ENCODE assay signal across 9 cellular contexts in genomic region chr2:239295377-239296019, GRCh38.
DNase-seq lines count a peak whose midpoint lies in the region; ATAC-seq and TF ChIP-seq lines count a peak whose summit lies in the region.
"Had no signal": no experiment of that assay in that cellular context is flagged by ENCODE, and none has a peak within 500 bp of the region (broad histone marks: within the 10 kb centered on the region; RNA-seq: fewer than 3 reads in every experiment).

No MANE protein-coding gene starts in this region.

- H3K9ac ChIP-seq in HUES64 (ENCODE audit: low read depth, low read length): peak overlapping the region; percentile 16

- WGBS in HUES64: 54% methylated on average over 6 of the region's 6 CpGs

- no peaks in the 10 kb centered on the region for H3K27me3 Mint-ChIP-seq in CD8-positive, alpha-beta T cell (ENCODE audit: low read depth)
- no peaks in the 10 kb centered on the region for H3K27me3 Mint-ChIP-seq in neural crest cell (ENCODE audit: low read depth)

- H3K36me3 ChIP-seq in CD8-positive, alpha-beta T cell (ENCODE audit: insufficient read depth, low read length): no peaks in the 10 kb centered on the region
- H3K36me3 ChIP-seq in HUES64 (ENCODE audit: insufficient read depth, low read length): no peaks in the 10 kb centered on the region
- H3K36me3 ChIP-seq: pancreas had no signal

- peaks cover 68% of the 10 kb centered on the region for H3K4me1 Mint-ChIP-seq in CD8-positive, alpha-beta T cell (ENCODE audit: low read depth)
- peaks cover 82% of the 10 kb centered on the region for H3K4me1 Mint-ChIP-seq in neural crest cell

- H3K9me3 Mint-ChIP-seq in CD8-positive, alpha-beta T cell: no peaks in the 10 kb centered on the region
- H3K9me3 Mint-ChIP-seq in neural crest cell: no peaks in the 10 kb centered on the region

- H3K36me3 Mint-ChIP-seq in CD8-positive, alpha-beta T cell: no peaks in the 10 kb centered on the region
- no peaks in the 10 kb centered on the region for H3K36me3 Mint-ChIP-seq in neural crest cell (ENCODE audit: low read depth)

- DNase-seq in CD8-positive, alpha-beta T cell: peak in 2 of 7 experiments; percentile 35 to 51
- no peak for DNase-seq in caudate nucleus (lab: John Stamatoyannopoulos, UW)
- DNase-seq in neural crest cell (ENCODE audit: low read depth, low spot score): no peak
- DNase-seq in GM10266 (ENCODE audit: extremely low spot score): no peak
- DNase-seq: NCI-H1930 had no signal

- no peaks in the 10 kb centered on the region for H3K27me3 ChIP-seq in CD8-positive, alpha-beta T cell (ENCODE audit: insufficient read depth, low read length)
- no peaks in the 10 kb centered on the region for H3K27me3 ChIP-seq in HUES64 (ENCODE audit: insufficient read depth, low read length)
- H3K27me3 ChIP-seq: pancreas had no signal

- peak overlapping the region; percentile 38 for H3K4me3 ChIP-seq in CD8-positive, alpha-beta T cell (ENCODE audit: low read depth, low read length)
- H3K4me3 ChIP-seq in HUES64 (ENCODE audit: low read length): no peak overlapping the region
- H3K4me3 ChIP-seq: pancreas had no signal

- POLR2A ChIA-PET in CD8-positive, alpha-beta T cell (lab: Charles Lee): interaction anchor here (0.9 to 2.6 kb wide), 11 partner anchors 9 to 103 kb away, joined by 3 to 13 read pairs (median 4); no protein-coding TSS in a partner anchor

- no peak for TF ChIP-seq CTCF in CD8-positive, alpha-beta T cell (IDR thresholded peaks at IDR 0.05)
- no peak for TF ChIP-seq CTCF in neural crest cell (conservative IDR thresholded peaks at IDR 0.05)
- TF ChIP-seq CTCF in GM10266 (IDR thresholded peaks at IDR 0.05; ENCODE audit: control insufficient read depth, insufficient read depth, low read depth, missing control alignments): no peak

- intact Hi-C loops in CD8-positive, alpha-beta T cell (cut with DNase I, micrococcal nuclease): no loop called here

- H3K27ac Mint-ChIP-seq in CD8-positive, alpha-beta T cell: peak overlapping the region; percentile 95
- peak overlapping the region; percentile 85 for H3K27ac Mint-ChIP-seq in neural crest cell (ENCODE audit: unreplicated experiment)

- H3K27ac ChIP-seq in CD8-positive, alpha-beta T cell (ENCODE audit: low read depth, low read length): peak overlapping the region; percentile 53
- H3K27ac ChIP-seq in HUES64 (ENCODE audit: low read depth, low read length) (peak overlapping the region; percentile 72), caudate nucleus (ENCODE audit: low read depth, low read length) (peak overlapping the region; percentile 22)

- peak; percentile 15 for ATAC-seq in CD8-positive, alpha-beta T cell
- ATAC-seq in GM18520 (IDR thresholded peaks at IDR 0.05; ENCODE audit: unreplicated experiment) (no peak), GM18873 (IDR thresholded peaks at IDR 0.05; ENCODE audit: low FRiP score, unreplicated experiment) (no peak)

- CTCF ChIA-PET in CD8-positive, alpha-beta T cell (lab: Charles Lee): interaction anchor here (1.1 to 3.7 kb wide), 6 partner anchors 11 to 85 kb away, joined by 3 to 26 read pairs (median 4); no protein-coding TSS in a partner anchor

- H3K4me1 ChIP-seq in CD8-positive, alpha-beta T cell (ENCODE audit: insufficient read depth, low read length): peaks cover 66% of the 10 kb centered on the region
- peaks cover 55% of the 10 kb centered on the region for H3K4me1 ChIP-seq in HUES64 (ENCODE audit: insufficient read depth, low read length)

- H3K4me3 Mint-ChIP-seq in CD8-positive, alpha-beta T cell: peak overlapping the region; percentile 82
- H3K4me3 Mint-ChIP-seq in neural crest cell: peak overlapping the region; percentile 63

- H3K9me3 ChIP-seq in CD8-positive, alpha-beta T cell (ENCODE audit: low read length): no peaks in the 10 kb centered on the region
- no peaks in the 10 kb centered on the region for H3K9me3 ChIP-seq in HUES64 (ENCODE audit: insufficient read depth, low read depth, low read length)
- H3K9me3 ChIP-seq: pancreas had no signal

Comparison
In these comparisons a context has a peak if more than half of its experiments do, and no peak if none do; other contexts are left out.
1. H3K27ac ChIP-seq: peak in every context shown above with its lines; median percentile 72 in HUES64; 53 in CD8-positive, alpha-beta T cell; 22 in caudate nucleus.